Comparison of ENCODE assay signal across 8 cellular contexts in genomic region chr1:176208034-176208433, GRCh38. TPM values are rescaled to one million over a fixed set of nuclear protein-coding genes. Genes with fewer than 3 reads are reported as not detected.
DNase-seq lines count a peak whose midpoint lies in the region; ATAC-seq, FAIRE-seq and TF ChIP-seq lines count a peak whose summit lies in the region.

No MANE protein-coding gene starts in this region.

- peak; percentile 42 for DNase-seq in activated CD8-positive, alpha-beta memory T cell treated with anti-CD3 and anti-CD28 coated beads, Interleukin-2, amount 10 ng/mL, durations not matched to agents 7 days and 5 days
- no peak for DNase-seq in activated CD8-positive, alpha-beta memory T cell treated with anti-CD3 and anti-CD28 coated beads, Interleukin-2, amount 50 U/mL, for 4 hours
- DNase-seq in adipocyte (ENCODE audit: low read depth) (no peak), HepG2 (ENCODE audit: low spot score) (no peak), thyroid gland (no peak), occipital lobe (lab: John Stamatoyannopoulos, UW) (no peak)
- DNase-seq in activated CD8-positive, alpha-beta memory T cell treated with anti-CD3 and anti-CD28 coated beads, Interleukin-2, amount 50 U/mL, for 48 hours: no peak

- 11% methylated on average over 9 of the region's 9 CpGs for WGBS in HepG2 (ENCODE audit: low lambda C conversion rate)
- 47 to 55% methylated on average over 9 of the region's 9 CpGs for WGBS in thyroid gland, 2 donors

- peak overlapping the region; percentile 78 for H3K27ac ChIP-seq in HepG2 (ENCODE audit: extremely low read length, insufficient read depth, low read length)
- H3K27ac ChIP-seq in thyroid gland: peak overlapping the region in 2 of 3 donors; percentile 77 to 90

- no peak for TF ChIP-seq POLR2A in HepG2 (IDR thresholded peaks at IDR 0.05; ENCODE audit: insufficient read depth in 1 of 2, low read depth in 2 of 2, low read length in 2 of 2)
- TF ChIP-seq POLR2A in thyroid gland (IDR thresholded peaks at IDR 0.05): no peak

- H3K36me3 ChIP-seq in adipocyte (ENCODE audit: control insufficient read depth, insufficient read depth, low read length, severe bottlenecking) (no peaks in the 10 kb centered on the region), HepG2 (replicated peaks in 1 of 2; ENCODE audit: control insufficient read depth in 1 of 2, insufficient read depth in 2 of 2, low read length in 2 of 2) (no peaks in the 10 kb centered on the region), thyroid gland (no peaks in the 10 kb centered on the region)

- FAIRE-seq in HepG2 (lab: Jason Lieb, UNC): no peak

- peaks cover 34% of the 10 kb centered on the region for H3K79me2 ChIP-seq in HepG2 (ENCODE audit: insufficient read depth, low read length)

- H2AFZ ChIP-seq in HepG2 (ENCODE audit: low read length): no peak overlapping the region

- POLR2A ChIA-PET in HepG2 (lab: Yijun Ruan, JAX): interaction anchor here (0.6 to 1.6 kb wide), 16 partner anchors 10 to 1208 kb away, joined by 3 to 9 read pairs (median 4); partner anchors contain the start of gene CACYBP

- peaks cover 13% of the 10 kb centered on the region for H3K36me3 Mint-ChIP-seq in activated CD8-positive, alpha-beta memory T cell treated with anti-CD3 and anti-CD28 coated beads, Interleukin-2, amount 10 ng/mL, durations not matched to agents 7 days and 5 days

- peak overlapping the region; percentile 90 for H3K4me3 ChIP-seq in adipocyte (ENCODE audit: low read length)
- peak overlapping the region; percentile 79 to 98 (median 96) for H3K4me3 ChIP-seq in HepG2 (replicated peaks in 1 of 3; ENCODE audit: insufficient read depth in 1 of 3, low read depth in 2 of 3, low read length in 3 of 3)
- peak overlapping the region; percentile 68 to 91 (median 86) for H3K4me3 ChIP-seq in thyroid gland (replicated peaks in 1 of 3)

- CTCF ChIA-PET in activated CD8-positive, alpha-beta memory T cell treated with anti-CD3 and anti-CD28 coated beads, Interleukin-2, amount 10 ng/mL, durations not matched to agents 7 days and 5 days (lab: Charles Lee): interaction anchor here (0.7 to 1.3 kb wide), 2 partner anchors 23 to 88 kb away, joined by 3 to 4 read pairs; no protein-coding TSS in a partner anchor
- CTCF ChIA-PET in HepG2 (lab: Yijun Ruan, JAX; ENCODE audit: low intra/inter-chr PET ratio, low total read pairs): no interaction called here

- H3K9ac ChIP-seq in adipocyte (ENCODE audit: low read length): peak overlapping the region; percentile 98
- peak overlapping the region; percentile 92 for H3K9ac ChIP-seq in HepG2 (ENCODE audit: insufficient read depth, low read depth, low read length)

- TF ChIP-seq EP300 in HepG2 (IDR thresholded peaks at IDR 0.05; ENCODE audit: low read depth in 2 of 2, low read length in 2 of 2) (no peak), HepG2 (CRISPR knock-in tag; IDR thresholded peaks at IDR 0.05; ENCODE audit: borderline replicate concordance) (no peak)

- intact Hi-C loops in HepG2 (cut with micrococcal nuclease; ENCODE audit: unreplicated experiment) (loop anchor here (5.0 kb wide), 1 partner anchor 71 kb away; no protein-coding TSS in a partner anchor), thyroid gland (cut with DNase I) (no loop called here)

- in situ Hi-C loops in HepG2 (cut with HindIII; ENCODE audit: extremely low pct_ligation_motif_present, low pct_unique_long_range_greater_than_20kb): no loop called here

- no peaks in the 10 kb centered on the region for H3K27me3 ChIP-seq in adipocyte (replicated peaks; ENCODE audit: control insufficient read depth, insufficient read depth, low read length)
- H3K27me3 ChIP-seq in HepG2 (ENCODE audit: control insufficient read depth in 1 of 2, insufficient read depth in 2 of 2, low read length in 2 of 2): no peaks in the 10 kb centered on the region; a peak in 1 of 5 replicates
- no peaks in the 10 kb centered on the region for H3K27me3 ChIP-seq in thyroid gland

- H3K27ac Mint-ChIP-seq in activated CD8-positive, alpha-beta memory T cell treated with anti-CD3 and anti-CD28 coated beads, Interleukin-2, amount 10 ng/mL, durations not matched to agents 7 days and 5 days: peak overlapping the region; percentile 98

- no peaks in the 10 kb centered on the region for H3K27me3 Mint-ChIP-seq in activated CD8-positive, alpha-beta memory T cell treated with anti-CD3 and anti-CD28 coated beads, Interleukin-2, amount 10 ng/mL, durations not matched to agents 7 days and 5 days

- H3K9me3 ChIP-seq in adipocyte (ENCODE audit: control insufficient read depth, low read length) (no peaks in the 10 kb centered on the region), HepG2 (ENCODE audit: low read length) (no peaks in the 10 kb centered on the region), thyroid gland (no peaks in the 10 kb centered on the region)

- no TSS peak for BruUV-seq in HepG2 (replicated peaks; lab: Mats Ljungman, UMichigan)

- H3K4me1 ChIP-seq in adipocyte (ENCODE audit: control insufficient read depth, insufficient read depth, low read length) (peaks cover 28% of the 10 kb centered on the region), HepG2 (ENCODE audit: insufficient read depth, low read length) (peaks cover 25% of the 10 kb centered on the region), thyroid gland (peaks cover 26 to 28% of the 10 kb centered on the region in 2 donors)

- H3K4me2 ChIP-seq in HepG2 (ENCODE audit: low read depth, low read length): peak overlapping the region; percentile 72

- H3K4me3 Mint-ChIP-seq in activated CD8-positive, alpha-beta memory T cell treated with anti-CD3 and anti-CD28 coated beads, Interleukin-2, amount 10 ng/mL, durations not matched to agents 7 days and 5 days: peak overlapping the region; percentile 100

- ATAC-seq in activated CD8-positive, alpha-beta memory T cell treated with anti-CD3 and anti-CD28 coated beads, Interleukin-2, amount 10 ng/mL, durations not matched to agents 7 days and 5 days: no peak
- ATAC-seq in HepG2 (no peak), GM19328 (IDR thresholded peaks at IDR 0.05; ENCODE audit: unreplicated experiment) (no peak)

- H3K9me3 Mint-ChIP-seq in activated CD8-positive, alpha-beta memory T cell treated with anti-CD3 and anti-CD28 coated beads, Interleukin-2, amount 10 ng/mL, durations not matched to agents 7 days and 5 days (ENCODE audit: low read depth): no peaks in the 10 kb centered on the region

- TF ChIP-seq CTCF in HepG2 (CRISPR knock-in tag; IDR thresholded peaks at IDR 0.05): no peak
- TF ChIP-seq CTCF in thyroid gland (IDR thresholded peaks at IDR 0.05): no peak

- peaks cover 20% of the 10 kb centered on the region for H3K4me1 Mint-ChIP-seq in activated CD8-positive, alpha-beta memory T cell treated with anti-CD3 and anti-CD28 coated beads, Interleukin-2, amount 10 ng/mL, durations not matched to agents 7 days and 5 days

- H4K20me1 ChIP-seq in HepG2 (ENCODE audit: insufficient read depth, low read length): peaks cover 6% of the 10 kb centered on the region

- TF ChIP-seq RAD21 in HepG2 (CRISPR knock-in tag; IDR thresholded peaks at IDR 0.05): no peak

TF ChIP-seq in HepG2, 621 proteins besides CTCF, POLR2A, EP300 and RAD21 (continues in another document):
- TF ChIP-seq ZNF770 (CRISPR knock-in tag; IDR thresholded peaks at IDR 0.05): peak; percentile 85

RNA-seq across cellular contexts. Expression of gene COP1, which starts 0.9 kb away (rescaled TPM):
- total RNA-seq in activated CD8-positive, alpha-beta memory T cell treated with anti-CD3 and anti-CD28 coated beads, Interleukin-2, amount 10 ng/mL, durations not matched to agents 7 days and 5 days: 10 to 100 TPM; 37.5 to 47.8 TPM
- 51.3 and 69.9 TPM in 2 replicates for total RNA-seq in HepG2 (2016; rRNA removed; fragmentation: Illumina TruSeq; extraction: Trizol)
- 29.6 and 29.8 TPM in 2 replicates for total RNA-seq in HepG2 (2016; cell fraction: cytosol; rRNA removed; fragmentation: Illumina TruSeq; extraction: Trizol; ENCODE audit: low read depth)
- total RNA-seq in HepG2 (2016; cell fraction: insoluble cytoplasmic fraction; rRNA removed; fragmentation: Illumina TruSeq; extraction: Trizol): 50.2 and 74.8 TPM in 2 replicates
- 43.1 and 50.1 TPM in 2 replicates for total RNA-seq in HepG2 (2016; cell fraction: membrane; rRNA removed; fragmentation: Illumina TruSeq; extraction: Trizol)
- total RNA-seq in HepG2 (2016; cell fraction: nucleus; rRNA removed; fragmentation: Illumina TruSeq; extraction: Trizol): 44.2 and 48.1 TPM in 2 replicates
- 15.0 and 20.5 TPM in 2 replicates for polyA plus RNA-seq in HepG2 (2011; rRNA removed)
- polyA plus RNA-seq in HepG2 (2011; cell fraction: cytosol; rRNA removed): 9.4 and 15.8 TPM in 2 replicates
- 9.0 and 10.7 TPM in 2 replicates for polyA plus RNA-seq in HepG2 (2011; cell fraction: nucleus; rRNA removed)
- 20.6 and 22.4 TPM in 2 replicates for polyA plus RNA-seq in HepG2 (2012)
- 12.9 and 14.0 TPM in 2 replicates for polyA plus RNA-seq in HepG2 (2016; cell fraction: cytosol; fragmentation: Illumina TruSeq; extraction: Trizol; ENCODE audit: low read depth)
- polyA plus RNA-seq in HepG2 (2016; cell fraction: insoluble cytoplasmic fraction; fragmentation: Illumina TruSeq; extraction: Trizol; ENCODE audit: low read depth): 55.5 and 57.5 TPM in 2 replicates
- 28.6 and 30.4 TPM in 2 replicates for polyA plus RNA-seq in HepG2 (2016; cell fraction: membrane; fragmentation: Illumina TruSeq; extraction: Trizol; ENCODE audit: low read depth)
- 26.9 and 28.0 TPM in 2 replicates for polyA plus RNA-seq in HepG2 (2016; cell fraction: nucleus; fragmentation: Illumina TruSeq; extraction: Trizol; ENCODE audit: insufficient read depth, low read depth)
- 18.7 and 51.1 TPM in 2 replicates for polyA minus RNA-seq in HepG2 (2011; rRNA and poly(A)+ RNA removed; ENCODE audit: low replicate concordance)
- 22.5 and 23.4 TPM in 2 replicates for polyA minus RNA-seq in HepG2 (2011; cell fraction: cytosol; rRNA and poly(A)+ RNA removed)
- polyA minus RNA-seq in HepG2 (2011; cell fraction: nucleus; rRNA and poly(A)+ RNA removed): 118 and 125 TPM in 2 replicates
- total RNA-seq in thyroid gland: 100 to 1,000 TPM in 1 of 4 donors, 10 to 100 TPM in 3; 67.8 to 116 (median 78.5) TPM
- total RNA-seq in occipital lobe: 141 TPM
